Comparison of ENCODE assay signal across 1 cellular context in the genomic region with DNA sequence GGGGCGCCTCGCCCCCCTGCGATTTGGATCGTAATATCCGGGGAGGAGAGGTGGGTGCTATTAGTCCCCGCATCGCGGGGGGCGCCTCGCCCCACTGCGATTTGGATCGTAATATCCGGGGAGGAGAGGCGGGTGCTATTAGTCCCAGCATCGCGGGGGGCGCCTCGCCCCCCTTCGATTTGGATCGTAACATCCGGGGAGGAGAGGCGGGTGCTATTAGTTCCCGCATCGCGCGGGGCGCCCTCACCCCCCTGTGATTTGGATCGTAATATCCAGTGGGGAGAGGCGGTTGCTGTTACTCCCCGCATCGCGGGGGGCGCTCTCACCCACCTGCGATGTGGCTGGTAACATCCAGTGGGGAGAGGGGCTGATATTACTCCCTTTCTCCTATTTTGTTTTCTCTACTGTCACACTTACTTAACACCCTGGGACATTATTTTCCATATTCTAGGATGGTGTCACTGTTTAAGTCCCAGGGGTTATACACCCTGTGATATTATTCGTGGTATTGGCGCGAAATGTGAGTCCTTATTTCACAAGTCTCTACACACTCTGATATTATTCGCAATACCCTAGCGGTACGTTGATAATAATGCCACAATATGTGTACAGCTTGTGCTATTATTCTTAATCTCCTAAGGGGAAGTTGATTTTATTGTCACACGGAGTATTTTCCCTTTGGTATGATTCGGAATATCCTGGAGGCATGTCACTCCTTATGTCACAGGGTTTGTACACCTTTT.
TF ChIP-seq lines count a peak whose summit lies in the region.

No MANE protein-coding gene starts in this region.

TF ChIP-seq in GM12878, 131 proteins besides CTCF, POLR2A, EP300 and RAD21 (continued from another document):
- TF ChIP-seq, protein P1, sequence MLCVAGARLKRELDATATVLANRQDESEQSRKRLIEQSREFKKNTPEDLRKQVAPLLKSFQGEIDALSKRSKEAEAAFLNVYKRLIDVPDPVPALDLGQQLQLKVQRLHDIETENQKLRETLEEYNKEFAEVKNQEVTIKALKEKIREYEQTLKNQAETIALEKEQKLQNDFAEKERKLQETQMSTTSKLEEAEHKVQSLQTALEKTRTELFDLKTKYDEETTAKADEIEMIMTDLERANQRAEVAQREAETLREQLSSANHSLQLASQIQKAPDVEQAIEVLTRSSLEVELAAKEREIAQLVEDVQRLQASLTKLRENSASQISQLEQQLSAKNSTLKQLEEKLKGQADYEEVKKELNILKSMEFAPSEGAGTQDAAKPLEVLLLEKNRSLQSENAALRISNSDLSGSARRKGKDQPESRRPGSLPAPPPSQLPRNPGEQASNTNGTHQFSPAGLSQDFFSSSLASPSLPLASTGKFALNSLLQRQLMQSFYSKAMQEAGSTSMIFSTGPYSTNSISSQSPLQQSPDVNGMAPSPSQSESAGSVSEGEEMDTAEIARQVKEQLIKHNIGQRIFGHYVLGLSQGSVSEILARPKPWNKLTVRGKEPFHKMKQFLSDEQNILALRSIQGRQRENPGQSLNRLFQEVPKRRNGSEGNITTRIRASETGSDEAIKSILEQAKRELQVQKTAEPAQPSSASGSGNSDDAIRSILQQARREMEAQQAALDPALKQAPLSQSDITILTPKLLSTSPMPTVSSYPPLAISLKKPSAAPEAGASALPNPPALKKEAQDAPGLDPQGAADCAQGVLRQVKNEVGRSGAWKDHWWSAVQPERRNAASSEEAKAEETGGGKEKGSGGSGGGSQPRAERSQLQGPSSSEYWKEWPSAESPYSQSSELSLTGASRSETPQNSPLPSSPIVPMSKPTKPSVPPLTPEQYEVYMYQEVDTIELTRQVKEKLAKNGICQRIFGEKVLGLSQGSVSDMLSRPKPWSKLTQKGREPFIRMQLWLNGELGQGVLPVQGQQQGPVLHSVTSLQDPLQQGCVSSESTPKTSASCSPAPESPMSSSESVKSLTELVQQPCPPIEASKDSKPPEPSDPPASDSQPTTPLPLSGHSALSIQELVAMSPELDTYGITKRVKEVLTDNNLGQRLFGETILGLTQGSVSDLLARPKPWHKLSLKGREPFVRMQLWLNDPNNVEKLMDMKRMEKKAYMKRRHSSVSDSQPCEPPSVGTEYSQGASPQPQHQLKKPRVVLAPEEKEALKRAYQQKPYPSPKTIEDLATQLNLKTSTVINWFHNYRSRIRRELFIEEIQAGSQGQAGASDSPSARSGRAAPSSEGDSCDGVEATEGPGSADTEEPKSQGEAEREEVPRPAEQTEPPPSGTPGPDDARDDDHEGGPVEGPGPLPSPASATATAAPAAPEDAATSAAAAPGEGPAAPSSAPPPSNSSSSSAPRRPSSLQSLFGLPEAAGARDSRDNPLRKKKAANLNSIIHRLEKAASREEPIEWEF (IDR thresholded peaks at IDR 0.05; ENCODE audit: insufficient replicate concordance, low read depth, low read length), result no peak
- TF ChIP-seq SP1 (IDR thresholded peaks at IDR 0.05; ENCODE audit: low read depth, low read length), result no peak
- no peak for TF ChIP-seq RFX5 (IDR thresholded peaks at IDR 0.05; ENCODE audit: low read depth, low read length)
- TF ChIP-seq, protein P2, sequence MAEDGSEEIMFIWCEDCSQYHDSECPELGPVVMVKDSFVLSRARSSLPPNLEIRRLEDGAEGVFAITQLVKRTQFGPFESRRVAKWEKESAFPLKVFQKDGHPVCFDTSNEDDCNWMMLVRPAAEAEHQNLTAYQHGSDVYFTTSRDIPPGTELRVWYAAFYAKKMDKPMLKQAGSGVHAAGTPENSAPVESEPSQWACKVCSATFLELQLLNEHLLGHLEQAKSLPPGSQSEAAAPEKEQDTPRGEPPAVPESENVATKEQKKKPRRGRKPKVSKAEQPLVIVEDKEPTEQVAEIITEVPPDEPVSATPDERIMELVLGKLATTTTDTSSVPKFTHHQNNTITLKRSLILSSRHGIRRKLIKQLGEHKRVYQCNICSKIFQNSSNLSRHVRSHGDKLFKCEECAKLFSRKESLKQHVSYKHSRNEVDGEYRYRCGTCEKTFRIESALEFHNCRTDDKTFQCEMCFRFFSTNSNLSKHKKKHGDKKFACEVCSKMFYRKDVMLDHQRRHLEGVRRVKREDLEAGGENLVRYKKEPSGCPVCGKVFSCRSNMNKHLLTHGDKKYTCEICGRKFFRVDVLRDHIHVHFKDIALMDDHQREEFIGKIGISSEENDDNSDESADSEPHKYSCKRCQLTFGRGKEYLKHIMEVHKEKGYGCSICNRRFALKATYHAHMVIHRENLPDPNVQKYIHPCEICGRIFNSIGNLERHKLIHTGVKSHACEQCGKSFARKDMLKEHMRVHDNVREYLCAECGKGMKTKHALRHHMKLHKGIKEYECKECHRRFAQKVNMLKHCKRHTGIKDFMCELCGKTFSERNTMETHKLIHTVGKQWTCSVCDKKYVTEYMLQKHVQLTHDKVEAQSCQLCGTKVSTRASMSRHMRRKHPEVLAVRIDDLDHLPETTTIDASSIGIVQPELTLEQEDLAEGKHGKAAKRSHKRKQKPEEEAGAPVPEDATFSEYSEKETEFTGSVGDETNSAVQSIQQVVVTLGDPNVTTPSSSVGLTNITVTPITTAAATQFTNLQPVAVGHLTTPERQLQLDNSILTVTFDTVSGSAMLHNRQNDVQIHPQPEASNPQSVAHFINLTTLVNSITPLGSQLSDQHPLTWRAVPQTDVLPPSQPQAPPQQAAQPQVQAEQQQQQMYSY (CRISPR knock-in tag; IDR thresholded peaks at IDR 0.05), result no peak
- no peak for TF ChIP-seq ATF7 (IDR thresholded peaks at IDR 0.05; ENCODE audit: low read depth)
- no peak for TF ChIP-seq POLR2AphosphoS5 (IDR thresholded peaks at IDR 0.05; ENCODE audit: low read length)
